2 cellular contexts compared by ENCODE assay signal in the genomic region with DNA sequence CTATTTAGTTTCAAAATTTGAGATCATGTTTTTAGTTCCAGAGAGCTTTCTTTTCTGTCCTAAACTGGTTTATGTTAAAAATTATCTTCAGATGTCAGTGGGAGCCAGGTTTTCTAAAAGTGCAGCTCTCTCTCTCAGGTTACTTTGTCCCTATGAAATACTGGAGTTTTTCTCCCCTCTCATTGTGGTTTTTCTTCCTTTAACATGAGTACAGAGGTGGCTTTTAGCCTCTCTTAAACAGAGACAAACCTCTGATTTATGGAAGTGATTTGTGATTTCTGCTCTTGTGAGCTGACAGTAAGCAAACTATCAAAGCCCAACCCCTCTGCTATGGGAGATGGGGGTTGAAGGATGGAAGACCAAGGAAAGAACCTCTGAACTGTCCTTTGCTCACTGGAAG.
TF ChIP-seq lines count a peak whose summit lies in the region.

No MANE protein-coding gene starts in this region.

TF ChIP-seq in GM23338, 12 proteins besides CTCF, POLR2A, EP300 and RAD21:
- TF ChIP-seq, protein P1, sequence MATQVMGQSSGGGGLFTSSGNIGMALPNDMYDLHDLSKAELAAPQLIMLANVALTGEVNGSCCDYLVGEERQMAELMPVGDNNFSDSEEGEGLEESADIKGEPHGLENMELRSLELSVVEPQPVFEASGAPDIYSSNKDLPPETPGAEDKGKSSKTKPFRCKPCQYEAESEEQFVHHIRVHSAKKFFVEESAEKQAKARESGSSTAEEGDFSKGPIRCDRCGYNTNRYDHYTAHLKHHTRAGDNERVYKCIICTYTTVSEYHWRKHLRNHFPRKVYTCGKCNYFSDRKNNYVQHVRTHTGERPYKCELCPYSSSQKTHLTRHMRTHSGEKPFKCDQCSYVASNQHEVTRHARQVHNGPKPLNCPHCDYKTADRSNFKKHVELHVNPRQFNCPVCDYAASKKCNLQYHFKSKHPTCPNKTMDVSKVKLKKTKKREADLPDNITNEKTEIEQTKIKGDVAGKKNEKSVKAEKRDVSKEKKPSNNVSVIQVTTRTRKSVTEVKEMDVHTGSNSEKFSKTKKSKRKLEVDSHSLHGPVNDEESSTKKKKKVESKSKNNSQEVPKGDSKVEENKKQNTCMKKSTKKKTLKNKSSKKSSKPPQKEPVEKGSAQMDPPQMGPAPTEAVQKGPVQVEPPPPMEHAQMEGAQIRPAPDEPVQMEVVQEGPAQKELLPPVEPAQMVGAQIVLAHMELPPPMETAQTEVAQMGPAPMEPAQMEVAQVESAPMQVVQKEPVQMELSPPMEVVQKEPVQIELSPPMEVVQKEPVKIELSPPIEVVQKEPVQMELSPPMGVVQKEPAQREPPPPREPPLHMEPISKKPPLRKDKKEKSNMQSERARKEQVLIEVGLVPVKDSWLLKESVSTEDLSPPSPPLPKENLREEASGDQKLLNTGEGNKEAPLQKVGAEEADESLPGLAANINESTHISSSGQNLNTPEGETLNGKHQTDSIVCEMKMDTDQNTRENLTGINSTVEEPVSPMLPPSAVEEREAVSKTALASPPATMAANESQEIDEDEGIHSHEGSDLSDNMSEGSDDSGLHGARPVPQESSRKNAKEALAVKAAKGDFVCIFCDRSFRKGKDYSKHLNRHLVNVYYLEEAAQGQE (IDR thresholded peaks at IDR 0.05; ENCODE audit: unreplicated experiment), result no peak
TF ChIP-seq in GM23338: peak in this region for 0.

TF ChIP-seq in endothelial cell of umbilical vein, 7 proteins besides CTCF, POLR2A, EP300 and RAD21 (continued from another document):
- TF ChIP-seq GATA2 (IDR thresholded peaks at IDR 0.05; ENCODE audit: insufficient read depth, insufficient read length, low read depth, low read length) (no peak), EZH2 (IDR thresholded peaks at IDR 0.05; ENCODE audit: borderline replicate concordance, low read depth, low read length, severe bottlenecking) (no peak)
